ENCODE assay signal across 17 cellular contexts in genomic region chr9:114936566-114936965, GRCh38. TPM values are rescaled to one million over a fixed set of nuclear protein-coding genes. Genes with fewer than 3 reads are reported as not detected.
"Had no signal": no experiment of that assay in that cellular context is flagged by ENCODE, and none has a peak within 500 bp of the region (broad histone marks: within the 10 kb centered on the region; RNA-seq: fewer than 3 reads in every experiment).

No MANE protein-coding gene starts in this region.

- H3K9me3 ChIP-seq: psoas muscle, right lobe of liver, spleen had no signal

- H3K4me3 ChIP-seq: psoas muscle, right lobe of liver, spleen had no signal

- H3K27me3 ChIP-seq: right lobe of liver, spleen had no signal

- H3K36me3 ChIP-seq: right lobe of liver, spleen had no signal

- DNase-seq: activated CD4-positive, alpha-beta T cell treated with anti-CD3 and anti-CD28 coated beads, Interleukin-2, amount 10 ng/mL, durations not matched to agents 7 days and 5 days; activated T-cell treated with anti-CD3 and anti-CD28 coated beads for 4 hours; amygdala; effector memory CD8-positive, alpha-beta T cell; psoas muscle; right lobe of liver; spleen; stimulated activated CD4-positive, alpha-beta T cell treated with anti-CD3 and anti-CD28 coated beads, Interleukin-1b, Interleukin-23, amount 100 ng/mL, for 48 hours; stimulated activated naive B cell treated with anti-CD40 and anti-IgM and Interleukin-4, amounts not matched to agents 10 μg/mL and 1 μg/mL and 100 μg/mL, for 72 hours; trophoblast cell had no signal

- H3K9me3 Mint-ChIP-seq: activated naive CD4-positive, alpha-beta T cell treated with anti-CD3 and anti-CD28 coated beads, Interleukin-2, amount 50 U/mL, for 24 hours; brain; dendritic cell treated with granulocyte-macrophage colony-stimulating factor and Interleukin-4, amounts not matched to agents 40 ng/mL and 50 ng/mL, for 4 days; effector memory CD8-positive, alpha-beta T cell; nephron; stimulated activated naive B cell treated with anti-CD40 and anti-IgM and Interleukin-4, amounts not matched to agents 10 μg/mL and 1 μg/mL and 100 μg/mL, for 72 hours; WTC11 had no signal

- H3K27me3 Mint-ChIP-seq: activated CD4-positive, alpha-beta T cell treated with anti-CD3 and anti-CD28 coated beads, Interleukin-2, amount 10 ng/mL, durations not matched to agents 7 days and 5 days; activated naive CD4-positive, alpha-beta T cell treated with anti-CD3 and anti-CD28 coated beads, Interleukin-2, amount 50 U/mL, for 24 hours; brain; effector memory CD8-positive, alpha-beta T cell had no signal

- H3K27ac Mint-ChIP-seq: activated CD4-positive, alpha-beta T cell treated with anti-CD3 and anti-CD28 coated beads, Interleukin-2, amount 10 ng/mL, durations not matched to agents 7 days and 5 days; activated naive CD4-positive, alpha-beta T cell treated with anti-CD3 and anti-CD28 coated beads, Interleukin-2, amount 50 U/mL, for 24 hours; brain; effector memory CD8-positive, alpha-beta T cell; nephron; stimulated activated naive B cell treated with anti-CD40 and anti-IgM and Interleukin-4, amounts not matched to agents 10 μg/mL and 1 μg/mL and 100 μg/mL, for 72 hours; WTC11 had no signal

- ATAC-seq: effector memory CD8-positive, alpha-beta T cell; psoas muscle; right lobe of liver; stimulated activated naive B cell treated with anti-CD40 and anti-IgM and Interleukin-4, amounts not matched to agents 10 μg/mL and 1 μg/mL and 100 μg/mL, for 72 hours; WTC11 had no signal

- H3K27ac ChIP-seq: psoas muscle, right lobe of liver, spleen had no signal

- FAIRE-seq: islet of Langerhans had no signal

- H3K4me1 ChIP-seq: psoas muscle, right lobe of liver had no signal

- H3K36me3 Mint-ChIP-seq: activated naive CD4-positive, alpha-beta T cell treated with anti-CD3 and anti-CD28 coated beads, Interleukin-2, amount 50 U/mL, for 24 hours; brain; stimulated activated naive B cell treated with anti-CD40 and anti-IgM and Interleukin-4, amounts not matched to agents 10 μg/mL and 1 μg/mL and 100 μg/mL, for 72 hours; WTC11 had no signal

- H3K4me3 Mint-ChIP-seq: activated CD4-positive, alpha-beta T cell treated with anti-CD3 and anti-CD28 coated beads, Interleukin-2, amount 10 ng/mL, durations not matched to agents 7 days and 5 days; activated naive CD4-positive, alpha-beta T cell treated with anti-CD3 and anti-CD28 coated beads, Interleukin-2, amount 50 U/mL, for 24 hours; brain; dendritic cell treated with granulocyte-macrophage colony-stimulating factor and Interleukin-4, amounts not matched to agents 40 ng/mL and 50 ng/mL, for 4 days; effector memory CD8-positive, alpha-beta T cell; nephron; stimulated activated naive B cell treated with anti-CD40 and anti-IgM and Interleukin-4, amounts not matched to agents 10 μg/mL and 1 μg/mL and 100 μg/mL, for 72 hours; WTC11 had no signal

RNA-seq across cellular contexts. Expression of gene TNFSF8, which starts 6.2 kb away (rescaled TPM):
- total RNA-seq: epithelial cell of proximal tubule, WTC11 had no signal
